In genomic region chr4:1870578-1871443, GRCh38 we compare ENCODE assay signal across 1 cellular context.
A peak's percentile ranks its signal among the peaks of the same experiment; 100 is the strongest.
TF ChIP-seq lines count a peak whose summit lies in the region.

TSS of gene NSD2 (plus strand) at chr4:1871393. CDS start at chr4:1900655, 29,262 bp downstream.

TF ChIP-seq in HepG2, 621 proteins besides CTCF, POLR2A, EP300 and RAD21 (continued from another document and continues in another):
- TF ChIP-seq ZBTB10 (CRISPR knock-in tag; IDR thresholded peaks at IDR 0.05; ENCODE audit: borderline replicate concordance) (peak; percentile 71; the same call in 1 of the 2 replicates), ATF7-NPFF (CRISPR knock-in tag; IDR thresholded peaks at IDR 0.05; ENCODE audit: low read depth) (peak; percentile 93), ZNF749 (CRISPR knock-in tag; IDR thresholded peaks at IDR 0.05; ENCODE audit: borderline replicate concordance) (peak; percentile 84), TRIM22 (IDR thresholded peaks at IDR 0.05) (no peak), NR3C1 (CRISPR knock-in tag; IDR thresholded peaks at IDR 0.05) (no peak), ZNF558 (CRISPR knock-in tag; IDR thresholded peaks at IDR 0.05; ENCODE audit: borderline replicate concordance) (no peak), ZNF12 (CRISPR knock-in tag; IDR thresholded peaks at IDR 0.05) (no peak), PHF5A (CRISPR knock-in tag; IDR thresholded peaks at IDR 0.05; ENCODE audit: low read depth, unreplicated experiment) (peak; percentile 37), PATZ1 (CRISPR knock-in tag; IDR thresholded peaks at IDR 0.05) (peak; percentile 60), ZBTB7A (CRISPR knock-in tag; IDR thresholded peaks at IDR 0.05) (peak; percentile 88; the same call in 1 of the 2 replicates), BRF2 (CRISPR knock-in tag; IDR thresholded peaks at IDR 0.05) (0 out of 2 replicates have a peak, but pooled peaks have one; percentile 46), NRL (CRISPR knock-in tag; IDR thresholded peaks at IDR 0.05; ENCODE audit: borderline replicate concordance) (peak; percentile 87), ZNF431 (CRISPR knock-in tag; IDR thresholded peaks at IDR 0.05; ENCODE audit: borderline replicate concordance, low read depth) (no peak; the same call in 1 of the 2 replicates), ZNF562 (CRISPR knock-in tag; IDR thresholded peaks at IDR 0.05; ENCODE audit: borderline replicate concordance) (no peak; the same call in 1 of the 2 replicates), IRX3 (CRISPR knock-in tag; IDR thresholded peaks at IDR 0.05; ENCODE audit: borderline replicate concordance, low read depth) (peak; percentile 90; the same call in 1 of the 2 replicates), FUBP1 (CRISPR knock-in tag; IDR thresholded peaks at IDR 0.05; ENCODE audit: borderline replicate concordance) (no peak), ZNF101 (CRISPR knock-in tag; IDR thresholded peaks at IDR 0.05; ENCODE audit: borderline replicate concordance, low read depth) (0 out of 2 replicates have a peak, but pooled peaks have one; percentile 45), DR1 (CRISPR knock-in tag; IDR thresholded peaks at IDR 0.05) (no peak), RELA (CRISPR knock-in tag; IDR thresholded peaks at IDR 0.05) (no peak), JDP2 (CRISPR knock-in tag; IDR thresholded peaks at IDR 0.05; ENCODE audit: borderline replicate concordance) (peak; percentile 56; the same call in 1 of the 2 replicates), KDM5B (CRISPR knock-in tag; IDR thresholded peaks at IDR 0.05; ENCODE audit: borderline replicate concordance) (peak; percentile 93; the same call in 1 of the 2 replicates), ZSCAN22 (CRISPR knock-in tag; IDR thresholded peaks at IDR 0.05) (peak; percentile 72; the same call in 1 of the 2 replicates), ZBTB1 (CRISPR knock-in tag; IDR thresholded peaks at IDR 0.05; ENCODE audit: borderline replicate concordance) (0 out of 2 replicates have a peak, but pooled peaks have one; percentile 37), ZNF275 (CRISPR knock-in tag; IDR thresholded peaks at IDR 0.05; ENCODE audit: borderline replicate concordance) (peak; percentile 58; the same call in 1 of the 2 replicates), ZNF432 (CRISPR knock-in tag; IDR thresholded peaks at IDR 0.05; ENCODE audit: borderline replicate concordance) (no peak), PBX3 (CRISPR knock-in tag; IDR thresholded peaks at IDR 0.05; ENCODE audit: borderline replicate concordance) (no peak), POGK (CRISPR knock-in tag; conservative IDR thresholded peaks at IDR 0.05) (peak; percentile 77), ETV5 (CRISPR knock-in tag; IDR thresholded peaks at IDR 0.05; ENCODE audit: borderline replicate concordance) (peak; percentile 69), RCOR2 (CRISPR knock-in tag; IDR thresholded peaks at IDR 0.05) (no peak), ZBED4 (CRISPR knock-in tag; IDR thresholded peaks at IDR 0.05; ENCODE audit: borderline replicate concordance) (peak; percentile 52; the same call in 1 of the 2 replicates), REXO4 (CRISPR knock-in tag; IDR thresholded peaks at IDR 0.05; ENCODE audit: borderline replicate concordance) (no peak), ZNF460 (CRISPR knock-in tag; IDR thresholded peaks at IDR 0.05; ENCODE audit: borderline replicate concordance) (no peak), SP2 (CRISPR knock-in tag; IDR thresholded peaks at IDR 0.05) (peak; percentile 68), ZMYM4 (CRISPR knock-in tag; IDR thresholded peaks at IDR 0.05) (peak; percentile 41; the same call in 1 of the 2 replicates), TRIM24 (CRISPR knock-in tag; IDR thresholded peaks at IDR 0.05) (no peak), ZFP62 (CRISPR knock-in tag; IDR thresholded peaks at IDR 0.05) (no peak), MTF1 (CRISPR knock-in tag; IDR thresholded peaks at IDR 0.05) (peak; percentile 72; the same call in 1 of the 2 replicates), WIZ (CRISPR knock-in tag; IDR thresholded peaks at IDR 0.05) (0 out of 2 replicates have a peak, but pooled peaks have one; percentile 59), ZNF709 (CRISPR knock-in tag; IDR thresholded peaks at IDR 0.05) (peak; percentile 95), RFXAP (CRISPR knock-in tag; IDR thresholded peaks at IDR 0.05; ENCODE audit: borderline replicate concordance) (no peak), KMT2A (CRISPR knock-in tag; IDR thresholded peaks at IDR 0.05) (peak; percentile 59; the same call in 1 of the 2 replicates)
